In the genomic region with DNA sequence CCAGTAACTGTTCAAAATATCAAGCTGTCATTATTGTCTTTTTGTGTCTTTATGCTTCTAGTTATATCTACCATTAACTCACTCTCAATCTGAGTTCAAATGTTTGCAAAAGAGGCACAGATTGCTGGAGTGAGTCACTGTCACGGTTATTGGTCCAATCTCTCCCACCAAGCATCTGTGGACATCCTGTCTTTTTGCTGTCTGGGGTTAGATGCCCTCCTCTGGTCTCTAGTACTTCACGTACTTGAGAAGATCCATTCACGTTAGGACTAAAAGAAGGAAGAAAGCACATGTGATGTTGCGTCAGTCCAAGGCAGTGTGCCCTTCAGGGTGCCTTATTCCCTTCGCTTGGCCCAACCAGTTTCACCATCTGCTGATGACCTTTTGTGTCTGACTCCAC, we compare ENCODE assay signal across 21 cellular contexts.
DNase-seq lines count a peak whose midpoint lies in the region; ATAC-seq, FAIRE-seq and TF ChIP-seq lines count a peak whose summit lies in the region.
"Had no signal": no experiment of that assay in that cellular context is flagged by ENCODE, and none has a peak within 500 bp of the region (broad histone marks: within the 10 kb centered on the region; RNA-seq: fewer than 3 reads in every experiment).

No MANE protein-coding gene starts in this region.

- TF ChIP-seq CTCF in heart left ventricle (IDR thresholded peaks at IDR 0.05) (no peak), right atrium auricular region (IDR thresholded peaks at IDR 0.05) (no peak)

- DNase-seq in heart left ventricle (no peak), cardiac septum (ENCODE audit: low spot score) (no peak), adipocyte (ENCODE audit: low read depth) (peak; percentile 56), right atrium auricular region (ENCODE audit: low spot score) (no peak), H54 (ENCODE audit: insufficient read length, low spot score) (no peak), NCI-H2196 treated with DMSO at 0.1 percent for 48 hours (lab: John Stamatoyannopoulos, UW; ENCODE audit: unreplicated experiment) (no peak)
- DNase-seq: activated CD8-positive, alpha-beta T cell treated with anti-CD3 and anti-CD28 coated beads, Interleukin-2, amount 10 ng/mL, durations not matched to agents 7 days and 5 days; activated naive CD8-positive, alpha-beta T cell treated with anti-CD3 and anti-CD28 coated beads, Interleukin-2, amount 10 ng/mL, durations not matched to agents 7 days and 5 days; activated T-cell treated with anti-CD3 and anti-CD28 coated beads, Interleukin-2, amount 50 U/mL, for 72 hours; GOT3; Kasumi-1; NCI-H146; NCI-H446; stimulated activated naive CD8-positive, alpha-beta T cell treated with anti-CD3 and anti-CD28 coated beads, Interleukin-15, amount 100 ng/mL, for 72 hours; WERI-Rb-1 had no signal

- H3K4me3 ChIP-seq in heart left ventricle (no peak overlapping the region), adipocyte (ENCODE audit: low read length) (no peak overlapping the region), right atrium auricular region (no peak overlapping the region)
- H3K4me3 ChIP-seq: cardiac muscle cell had no signal

- TF ChIP-seq POLR2A in heart left ventricle (IDR thresholded peaks at IDR 0.05) (no peak), H54 (IDR thresholded peaks at IDR 0.05; ENCODE audit: low read depth, low read length) (no peak)

- H3K27me3 ChIP-seq in heart left ventricle: no peaks in the 10 kb centered on the region
- H3K27me3 ChIP-seq in adipocyte (replicated peaks; ENCODE audit: control insufficient read depth, insufficient read depth, low read length): no peaks in the 10 kb centered on the region
- H3K27me3 ChIP-seq in right atrium auricular region: no peaks in the 10 kb centered on the region

- no peak for FAIRE-seq in H54 (lab: Jason Lieb, UNC)
- FAIRE-seq: G401.6, keratinocyte had no signal

- peak; percentile 13 to 58 (median 42) for ATAC-seq in heart left ventricle
- no peak for ATAC-seq in HG02938 (IDR thresholded peaks at IDR 0.05; ENCODE audit: unreplicated experiment)
- no peak for ATAC-seq in HG02642 (IDR thresholded peaks at IDR 0.05; ENCODE audit: poor library complexity, unreplicated experiment)
- ATAC-seq: activated CD8-positive, alpha-beta T cell treated with anti-CD3 and anti-CD28 coated beads, Interleukin-2, amount 10 ng/mL, durations not matched to agents 7 days and 5 days; activated T-cell treated with anti-CD3 and anti-CD28 coated beads, Interleukin-2, amount 50 U/mL, for 72 hours; esophagus mucosa; stimulated activated naive CD8-positive, alpha-beta T cell treated with anti-CD3 and anti-CD28 coated beads, Interleukin-15, amount 100 ng/mL, for 72 hours had no signal

- 56 to 69% (median 65%) methylated on average over 5 of the region's 5 CpGs for whole genome bisulfite sequencing in heart left ventricle, 4 donors

- H3K9me3 ChIP-seq in heart left ventricle: no peaks in the 10 kb centered on the region
- no peaks in the 10 kb centered on the region for H3K9me3 ChIP-seq in adipocyte (ENCODE audit: control insufficient read depth, low read length)
- H3K9me3 ChIP-seq in right atrium auricular region: no peaks in the 10 kb centered on the region

- H3K36me3 ChIP-seq in heart left ventricle (no peaks in the 10 kb centered on the region), adipocyte (ENCODE audit: control insufficient read depth, insufficient read depth, low read length, severe bottlenecking) (no peaks in the 10 kb centered on the region), right atrium auricular region (no peaks in the 10 kb centered on the region)
- H3K36me3 ChIP-seq: cardiac muscle cell, WERI-Rb-1 had no signal

- no peak overlapping the region for H3K9ac ChIP-seq in adipocyte (ENCODE audit: low read length)

- peak overlapping the region in 4 of 12 donors; percentile 20 to 41 (median 30) for H3K27ac ChIP-seq in heart left ventricle
- peak overlapping the region; percentile 43 to 57 for H3K27ac ChIP-seq in right atrium auricular region
- H3K27ac ChIP-seq: cardiac muscle cell, WERI-Rb-1 had no signal

- H3K4me1 ChIP-seq in heart left ventricle: peaks cover 0 to 25% (median 6%) of the 10 kb centered on the region in 12 donors
- H3K4me1 ChIP-seq in adipocyte (ENCODE audit: control insufficient read depth, insufficient read depth, low read length): peaks cover 15% of the 10 kb centered on the region
- H3K4me1 ChIP-seq in right atrium auricular region: peaks cover 0 to 34% of the 10 kb centered on the region in 2 donors

- intact Hi-C loops in heart left ventricle (cut with DNase I) (loop anchor here in 1 of 10 donors (10.0 kb wide), 1 partner anchor 67 kb away; the partner anchor contains the start of gene STXBP6), cardiac septum (cut with DNase I) (no loop called here)

Comparison
In these comparisons a context has a peak if more than half of its experiments do, and no peak if none do; other contexts are left out.
1. ATAC-seq: peak in heart left ventricle (4 of 4); none in HG02938 (single experiment) and HG02642 (single experiment).